25 cellular contexts compared by ENCODE assay signal in the genomic region with DNA sequence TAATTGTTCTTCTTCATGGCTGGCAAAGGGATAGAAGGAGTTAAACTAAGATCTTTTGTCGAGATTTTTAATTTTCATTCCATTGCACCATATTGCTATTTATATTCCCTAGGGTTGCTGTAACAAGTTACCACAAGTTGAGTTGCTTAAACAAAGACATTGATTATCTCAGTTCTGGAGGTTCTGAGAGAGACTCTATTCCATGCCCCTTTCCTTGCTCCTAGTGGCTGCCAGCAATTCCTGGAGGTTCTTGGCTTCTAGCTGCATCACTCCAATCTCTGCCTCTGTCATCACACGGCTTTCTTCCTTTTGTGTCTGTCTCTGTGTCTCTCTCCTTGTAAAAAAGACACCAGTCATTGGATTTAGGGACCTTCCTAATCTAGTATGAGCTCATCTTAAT.
"Had no signal": no experiment of that assay in that cellular context is flagged by ENCODE, and none has a peak within 500 bp of the region (broad histone marks: within the 10 kb centered on the region; RNA-seq: fewer than 3 reads in every experiment).

No MANE protein-coding gene starts in this region.

- H3K36me3 Mint-ChIP-seq: activated naive CD8-positive, alpha-beta T cell; WTC11 had no signal

- H3K9me3 Mint-ChIP-seq: activated CD4-positive, alpha-beta memory T cell treated with anti-CD3 and anti-CD28 coated beads, Interleukin-2, amount 10 ng/mL, durations not matched to agents 7 days and 5 days; activated CD4-positive, alpha-beta T cell treated with anti-CD3 and anti-CD28 coated beads, Interleukin-2, amount 10 ng/mL, durations not matched to agents 7 days and 5 days; activated T-cell treated with anti-CD3 and anti-CD28 coated beads, Interleukin-2, amount 50 U/mL, for 4 hours; activated T-helper 17 cell treated with anti-CD3 and anti-CD28 coated beads, Interleukin-2, amount 50 U/mL, for 72 hours; WTC11 had no signal

- FAIRE-seq: endometrium had no signal

- DNase-seq: activated CD4-positive, alpha-beta memory T cell treated with anti-CD3 and anti-CD28 coated beads, Interleukin-2, amount 10 ng/mL, durations not matched to agents 7 days and 5 days; activated CD4-positive, alpha-beta T cell treated with anti-CD3 and anti-CD28 coated beads for 1 hour; activated CD4-positive, alpha-beta T cell treated with anti-CD3 and anti-CD28 coated beads for 4 hours; activated CD4-positive, alpha-beta T cell treated with anti-CD3 and anti-CD28 coated beads, Interleukin-2, amount 10 ng/mL, durations not matched to agents 7 days and 5 days; activated CD4-positive, alpha-beta T cell treated with anti-CD3 and anti-CD28 coated beads, Interleukin-2, amount 50 U/mL, for 4 hours; activated CD8-positive, alpha-beta memory T cell treated with anti-CD3 and anti-CD28 coated beads for 24 hours; activated effector memory CD4-positive, alpha-beta T cell treated with Interleukin-2 at 50 U/mL for 16 hours; activated gamma-delta T cell treated with Interleukin-2 at 50 U/mL for 16 hours; activated naive CD4-positive, alpha-beta T cell treated with anti-CD3 and anti-CD28 coated beads, Interleukin-2, amount 50 U/mL, for 16 hours; activated naive CD4-positive, alpha-beta T cell treated with Interleukin-2 at 50 U/mL for 16 hours; activated T-cell treated with anti-CD3 and anti-CD28 coated beads, Interleukin-2, amount 50 U/mL, for 4 hours; amniotic stem cell; brain microvascular endothelial cell; central memory CD4-positive, alpha-beta T cell; cerebellar nuclear complex; colonic mucosa; effector CD8-positive, alpha-beta T cell; erythroblast; foreskin keratinocyte; heart right ventricle; T-helper 2 cell had no signal

- H3K4me1 Mint-ChIP-seq: activated CD4-positive, alpha-beta memory T cell treated with anti-CD3 and anti-CD28 coated beads, Interleukin-2, amount 10 ng/mL, durations not matched to agents 7 days and 5 days; activated CD4-positive, alpha-beta T cell treated with anti-CD3 and anti-CD28 coated beads, Interleukin-2, amount 10 ng/mL, durations not matched to agents 7 days and 5 days; activated T-helper 17 cell treated with anti-CD3 and anti-CD28 coated beads, Interleukin-2, amount 50 U/mL, for 72 hours; WTC11 had no signal

- H3K4me3 Mint-ChIP-seq: activated CD4-positive, alpha-beta memory T cell treated with anti-CD3 and anti-CD28 coated beads, Interleukin-2, amount 10 ng/mL, durations not matched to agents 7 days and 5 days; activated CD4-positive, alpha-beta T cell treated with anti-CD3 and anti-CD28 coated beads, Interleukin-2, amount 10 ng/mL, durations not matched to agents 7 days and 5 days; activated naive CD8-positive, alpha-beta T cell; activated T-cell treated with anti-CD3 and anti-CD28 coated beads, Interleukin-2, amount 50 U/mL, for 4 hours; activated T-helper 17 cell treated with anti-CD3 and anti-CD28 coated beads, Interleukin-2, amount 50 U/mL, for 72 hours; WTC11 had no signal

- H3K27ac Mint-ChIP-seq: activated CD4-positive, alpha-beta memory T cell treated with anti-CD3 and anti-CD28 coated beads, Interleukin-2, amount 10 ng/mL, durations not matched to agents 7 days and 5 days; activated CD4-positive, alpha-beta T cell treated with anti-CD3 and anti-CD28 coated beads, Interleukin-2, amount 10 ng/mL, durations not matched to agents 7 days and 5 days; activated naive CD8-positive, alpha-beta T cell; activated T-helper 17 cell treated with anti-CD3 and anti-CD28 coated beads, Interleukin-2, amount 50 U/mL, for 72 hours; WTC11 had no signal
